In the genomic region with DNA sequence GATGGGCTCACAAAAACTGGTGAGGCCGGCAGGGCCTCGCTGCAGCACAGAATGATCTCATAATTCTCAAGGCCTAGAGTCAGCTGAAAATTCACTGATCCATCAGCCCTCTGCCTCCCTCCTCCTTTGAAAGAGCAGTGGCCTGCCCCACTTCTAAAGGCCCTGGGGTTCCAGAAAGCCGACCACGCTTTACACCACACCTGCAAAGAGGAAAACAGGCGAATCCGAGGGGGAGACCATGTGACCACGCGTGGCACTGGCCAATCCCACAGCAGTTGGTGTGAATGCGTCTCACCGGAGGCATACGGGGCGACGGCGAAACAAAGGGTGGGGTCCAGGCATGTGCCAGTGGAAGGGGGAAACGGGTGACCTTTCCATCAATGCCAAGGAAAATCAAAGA, we compare ENCODE assay signal across 8 cellular contexts.
A peak's percentile ranks its signal among the peaks of the same experiment; 100 is the strongest.
DNase-seq lines count a peak whose midpoint lies in the region; ATAC-seq and TF ChIP-seq lines count a peak whose summit lies in the region.
"Not testable (repeated sequence)": the region's sequence is repeated elsewhere in the genome, so short reads cannot be mapped to it uniquely, and the experiment has no call there.

No MANE protein-coding gene starts in this region.

- not testable (repeated sequence) for H2BK20ac ChIP-seq in H9 (ENCODE audit: low read depth, low read length, poor library complexity, severe bottlenecking)

- H3K14ac ChIP-seq in H9 (ENCODE audit: insufficient read depth, low read length): not testable (repeated sequence)

- intact Hi-C loops in activated naive CD4-positive, alpha-beta T cell treated with anti-CD3 and anti-CD28 coated beads for 36 hours (cut with micrococcal nuclease); dendritic cell treated with granulocyte-macrophage colony-stimulating factor and Interleukin-4, amounts not matched to agents 40 ng/mL and 50 ng/mL, for 4 days (cut with micrococcal nuclease); right cardiac atrium (cut with DNase I): not testable (repeated sequence)

- H2BK12ac ChIP-seq in H9 (ENCODE audit: insufficient read length, low read depth, low read length): not testable (repeated sequence)

- not testable (repeated sequence) for H3K27ac Mint-ChIP-seq in H9; T-cell; activated naive CD4-positive, alpha-beta T cell treated with anti-CD3 and anti-CD28 coated beads for 36 hours; dendritic cell treated with granulocyte-macrophage colony-stimulating factor and Interleukin-4, amounts not matched to agents 40 ng/mL and 50 ng/mL, for 4 days; stimulated activated naive CD8-positive, alpha-beta T cell treated with anti-CD3 and anti-CD28 coated beads, Interleukin-15, amount 100 ng/mL, for 72 hours

- not testable (repeated sequence) for H2BK120ac ChIP-seq in H9 (ENCODE audit: low read depth, low read length, poor library complexity, severe bottlenecking)

- H3K4me1 Mint-ChIP-seq in H9; T-cell; activated naive CD4-positive, alpha-beta T cell treated with anti-CD3 and anti-CD28 coated beads for 36 hours (ENCODE audit: low read depth); dendritic cell treated with granulocyte-macrophage colony-stimulating factor and Interleukin-4, amounts not matched to agents 40 ng/mL and 50 ng/mL, for 4 days (ENCODE audit: low read depth); stimulated activated naive CD8-positive, alpha-beta T cell treated with anti-CD3 and anti-CD28 coated beads, Interleukin-15, amount 100 ng/mL, for 72 hours: not testable (repeated sequence)

- H3K4me2 ChIP-seq in BLaER1 treated with 17β-estradiol and CSF1 and Interleukin-3, amounts not matched to agents 10 nM and 100 nM: peak overlapping the region in 6 of 11 experiments; percentile 39 to 66 (median 44); a peak in 6 of 22 replicates
- not testable (repeated sequence) for H3K4me2 ChIP-seq in H9 (ENCODE audit: insufficient read depth, insufficient read length, low read length)

- H3K9ac ChIP-seq in BLaER1 treated with 17β-estradiol and CSF1 and Interleukin-3, amounts not matched to agents 10 nM and 100 nM: peak overlapping the region in 6 of 11 experiments; percentile 42 to 70 (median 62); a peak in 7 of 22 replicates
- not testable (repeated sequence) for H3K9ac ChIP-seq in H9 (ENCODE audit: extremely low read depth, insufficient read length, low read length)

- H3K27me3 ChIP-seq in BLaER1 treated with 17β-estradiol and CSF1 and Interleukin-3, amounts not matched to agents 10 nM and 100 nM; H9 (ENCODE audit: insufficient read depth, low read length); right cardiac atrium (ENCODE audit: control insufficient read depth, insufficient read depth); neuron (ENCODE audit: insufficient read depth, low read length): not testable (repeated sequence)

- H2AFZ ChIP-seq in H9 (ENCODE audit: low read length); neuron (ENCODE audit: low read depth, low read length): not testable (repeated sequence)

- not testable (repeated sequence) for H3K36me3 Mint-ChIP-seq in H9 (ENCODE audit: insufficient read depth in 1 of 3, low read depth in 3 of 3); T-cell; activated naive CD4-positive, alpha-beta T cell treated with anti-CD3 and anti-CD28 coated beads for 36 hours (ENCODE audit: low read depth); dendritic cell treated with granulocyte-macrophage colony-stimulating factor and Interleukin-4, amounts not matched to agents 40 ng/mL and 50 ng/mL, for 4 days (ENCODE audit: low read depth)

- not testable (repeated sequence) for H3K23me2 ChIP-seq in H9 (ENCODE audit: insufficient read length, low read depth, low read length, poor library complexity, severe bottlenecking)

- not testable (repeated sequence) for H3K27me3 Mint-ChIP-seq in H9 (ENCODE audit: low read depth); T-cell; activated naive CD4-positive, alpha-beta T cell treated with anti-CD3 and anti-CD28 coated beads for 36 hours (ENCODE audit: low read depth); dendritic cell treated with granulocyte-macrophage colony-stimulating factor and Interleukin-4, amounts not matched to agents 40 ng/mL and 50 ng/mL, for 4 days; stimulated activated naive CD8-positive, alpha-beta T cell treated with anti-CD3 and anti-CD28 coated beads, Interleukin-15, amount 100 ng/mL, for 72 hours

- not testable (repeated sequence) for H3K36me3 ChIP-seq in BLaER1 treated with 17β-estradiol and CSF1 and Interleukin-3, amounts not matched to agents 10 nM and 100 nM; neuron (ENCODE audit: insufficient read depth, low read length)

- H3K4me3 Mint-ChIP-seq in H9 (peak overlapping the region; percentile 48 to 75), T-cell (peak overlapping the region; percentile 58 to 79 (median 71))
- H3K4me3 Mint-ChIP-seq in activated naive CD4-positive, alpha-beta T cell treated with anti-CD3 and anti-CD28 coated beads for 36 hours: peak overlapping the region; percentile 86
- peak overlapping the region; percentile 53 for H3K4me3 Mint-ChIP-seq in dendritic cell treated with granulocyte-macrophage colony-stimulating factor and Interleukin-4, amounts not matched to agents 40 ng/mL and 50 ng/mL, for 4 days
- H3K4me3 Mint-ChIP-seq in stimulated activated naive CD8-positive, alpha-beta T cell treated with anti-CD3 and anti-CD28 coated beads, Interleukin-15, amount 100 ng/mL, for 72 hours: peak overlapping the region; percentile 62 to 68

- peak overlapping the region; percentile 29 to 64 (median 54); a peak in 16 of 20 replicates for H3K4me3 ChIP-seq in BLaER1 treated with 17β-estradiol and CSF1 and Interleukin-3, amounts not matched to agents 10 nM and 100 nM
- not testable (repeated sequence) for H3K4me3 ChIP-seq in right cardiac atrium (ENCODE audit: low read length)
- peak overlapping the region; percentile 45 for H3K4me3 ChIP-seq in neuron (ENCODE audit: low read length)

- TF ChIP-seq CTCF in H9 (conservative IDR thresholded peaks at IDR 0.05): not testable (repeated sequence)

- H2AK5ac ChIP-seq in H9 (ENCODE audit: insufficient read length, low read length): not testable (repeated sequence)

- not testable (repeated sequence) for H4K8ac ChIP-seq in H9 (replicated peaks; ENCODE audit: insufficient read length, low read depth, low read length)

- not testable (repeated sequence) for H3K79me2 ChIP-seq in H9 (ENCODE audit: insufficient read depth, low read length)

- H3K27ac ChIP-seq in BLaER1 treated with 17β-estradiol and CSF1 and Interleukin-3, amounts not matched to agents 10 nM and 100 nM; H9 (ENCODE audit: insufficient read length, low read depth, low read length); right cardiac atrium (ENCODE audit: low read length): not testable (repeated sequence)

- H3K79me1 ChIP-seq in H9 (ENCODE audit: insufficient read depth, low read depth, low read length, poor library complexity, severe bottlenecking): not testable (repeated sequence)

- H3K23ac ChIP-seq in H9 (ENCODE audit: insufficient read length, low read depth, low read length): not testable (repeated sequence)

- not testable (repeated sequence) for DNase-seq in H9
- DNase-seq in T-cell (peak in 8 of 34 experiments; percentile 1 to 47 (median 9)), right cardiac atrium (peak in 2 of 3 donors; percentile 24 to 47)
- peak; percentile 20 for DNase-seq in activated naive CD4-positive, alpha-beta T cell treated with anti-CD3 and anti-CD28 coated beads for 36 hours
- DNase-seq in stimulated activated naive CD8-positive, alpha-beta T cell treated with anti-CD3 and anti-CD28 coated beads, Interleukin-15, amount 100 ng/mL, for 72 hours: peak; percentile 25 to 52

- not testable (repeated sequence) for H2BK15ac ChIP-seq in H9 (ENCODE audit: low read depth, low read length)

- H2BK5ac ChIP-seq in H9 (ENCODE audit: insufficient read length, low read length): not testable (repeated sequence)

- not testable (repeated sequence) for H3K9me3 ChIP-seq in BLaER1 treated with 17β-estradiol and CSF1 and Interleukin-3, amounts not matched to agents 10 nM and 100 nM (replicated peaks in 1 of 11); H9 (ENCODE audit: control insufficient read depth, low read depth, low read length); right cardiac atrium (ENCODE audit: control insufficient read depth, low read length); neuron (ENCODE audit: low read length)

- CTCF ChIA-PET in T-cell (lab: Charles Lee); activated naive CD4-positive, alpha-beta T cell treated with anti-CD3 and anti-CD28 coated beads for 36 hours (lab: Charles Lee): not testable (repeated sequence)

- WGBS in H9 (ENCODE audit: extremely low coverage, insufficient read length, low lambda C conversion rate): no CpG with 5 or more reads among the region's 15 CpGs
- 2% methylated on average over 4 of the region's 15 CpGs for WGBS in right cardiac atrium

- H3T11ph ChIP-seq in H9 (ENCODE audit: low read length): not testable (repeated sequence)

- not testable (repeated sequence) for H3K56ac ChIP-seq in H9 (ENCODE audit: insufficient read length, low read depth, low read length)

- H4K91ac ChIP-seq in H9 (ENCODE audit: insufficient read length, low read depth, low read length): not testable (repeated sequence)

- H3K9me3 Mint-ChIP-seq in H9; T-cell; activated naive CD4-positive, alpha-beta T cell treated with anti-CD3 and anti-CD28 coated beads for 36 hours; dendritic cell treated with granulocyte-macrophage colony-stimulating factor and Interleukin-4, amounts not matched to agents 40 ng/mL and 50 ng/mL, for 4 days; stimulated activated naive CD8-positive, alpha-beta T cell treated with anti-CD3 and anti-CD28 coated beads, Interleukin-15, amount 100 ng/mL, for 72 hours: not testable (repeated sequence)

- ATAC-seq in T-cell (replicated peaks in 1 of 4) (peak in 2 of 4 experiments; percentile 5 to 29), right cardiac atrium (peak; percentile 18 to 23)
- peak; percentile 48 for ATAC-seq in stimulated activated naive CD8-positive, alpha-beta T cell treated with anti-CD3 and anti-CD28 coated beads, Interleukin-15, amount 100 ng/mL, for 72 hours

- not testable (repeated sequence) for H4K5ac ChIP-seq in H9 (ENCODE audit: insufficient read length, low read depth, low read length)

- POLR2A ChIA-PET in T-cell (lab: Charles Lee): not testable (repeated sequence)

- H3K18ac ChIP-seq in H9 (ENCODE audit: insufficient read length, low read depth, low read length): not testable (repeated sequence)

- H4K20me1 ChIP-seq in BLaER1 treated with 17β-estradiol and CSF1 and Interleukin-3, amounts not matched to agents 10 nM and 100 nM; H9 (ENCODE audit: control insufficient read depth, insufficient read depth, insufficient read length): not testable (repeated sequence)

- H3K4ac ChIP-seq in H9 (ENCODE audit: low read depth, low read length): not testable (repeated sequence)

- not testable (repeated sequence) for H3K4me1 ChIP-seq in BLaER1 treated with 17β-estradiol and CSF1 and Interleukin-3, amounts not matched to agents 10 nM and 100 nM; H9 (ENCODE audit: insufficient read depth, low read length); right cardiac atrium (ENCODE audit: control insufficient read depth, insufficient read depth, low read length); neuron (ENCODE audit: insufficient read depth, low read length)
